Comparison of ENCODE assay signal across 22 cellular contexts in the genomic region with DNA sequence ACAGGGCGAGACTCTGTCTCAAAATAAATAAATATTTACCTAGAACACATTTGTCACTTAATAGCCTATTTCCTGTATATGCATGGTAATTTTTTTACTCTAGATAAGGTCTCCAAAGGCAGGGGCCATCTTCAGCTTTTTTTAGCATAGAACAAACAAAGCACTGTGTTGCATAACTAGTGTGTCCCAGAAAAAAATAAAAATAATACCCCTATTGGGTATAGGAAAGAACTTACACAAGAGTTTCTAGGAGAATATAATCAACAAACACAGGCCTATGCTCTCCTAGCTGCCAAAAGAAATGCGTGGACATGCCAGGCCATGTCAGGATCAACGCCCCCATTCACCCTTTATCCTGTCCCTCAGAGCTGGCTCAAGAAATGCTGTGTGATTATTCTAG.
DNase-seq lines count a peak whose midpoint lies in the region; ATAC-seq and TF ChIP-seq lines count a peak whose summit lies in the region.
"Had no signal": no experiment of that assay in that cellular context is flagged by ENCODE, and none has a peak within 500 bp of the region (broad histone marks: within the 10 kb centered on the region; RNA-seq: fewer than 3 reads in every experiment).

No MANE protein-coding gene starts in this region.

- no peak overlapping the region for H3K4me3 ChIP-seq in right cardiac atrium (ENCODE audit: low read length)
- H3K4me3 ChIP-seq: cardiac muscle cell, lung, thyroid gland had no signal

- 48% methylated on average over 3 of the region's 3 CpGs for WGBS in right cardiac atrium

- ATAC-seq in esophagus mucosa (peak; percentile 23), right cardiac atrium (peak; percentile 71 to 76), sciatic nerve (peak; percentile 87), GM18519 (IDR thresholded peaks at IDR 0.05; ENCODE audit: low FRiP score, unreplicated experiment) (no peak), GM21786 (IDR thresholded peaks at IDR 0.05; ENCODE audit: unreplicated experiment) (no peak)
- no peak for ATAC-seq in stimulated activated naive CD8-positive, alpha-beta T cell treated with anti-CD3 and anti-CD28 coated beads, Interleukin-15, Interleukin-2, amounts not matched to agents 100 U/mL and 50 U/mL, for 24 hours
- ATAC-seq: activated T-cell treated with anti-CD3 and anti-CD28 coated beads, Interleukin-2, amount 50 U/mL, for 72 hours had no signal

- CTCF ChIA-PET in RWPE1 (lab: Yijun Ruan, JAX), result no interaction called here

- H3K27ac ChIP-seq in RWPE1 (peak overlapping the region; percentile 75), right cardiac atrium (ENCODE audit: low read length) (no peak overlapping the region)
- H3K27ac ChIP-seq: cardiac muscle cell had no signal

- no peak for TF ChIP-seq CTCF in RWPE1 (conservative IDR thresholded peaks at IDR 0.05; ENCODE audit: low read depth)

- DNase-seq in RWPE1 (ENCODE audit: low spot score) (no peak), right cardiac atrium (peak in 1 of 3 donors; percentile 63), sciatic nerve (ENCODE audit: low spot score) (no peak)
- no peak for DNase-seq in stimulated activated naive CD8-positive, alpha-beta T cell treated with anti-CD3 and anti-CD28 coated beads, Interleukin-15, Interleukin-2, amounts not matched to agents 100 U/mL and 50 U/mL, for 24 hours
- no peak for DNase-seq in stimulated activated CD4-positive, alpha-beta T cell treated with anti-CD3 and anti-CD28 coated beads, Interleukin-4, amount 100 ng/mL, for 1 hour
- DNase-seq: activated CD4-positive, CD25-positive, alpha-beta regulatory T cell; activated T-cell treated with anti-CD3 and anti-CD28 coated beads, Interleukin-2, amount 50 U/mL, for 72 hours; CD4-positive, CD25-positive, alpha-beta regulatory T cell; DMS79; effector memory CD4-positive, alpha-beta T cell; GM23248; naive B cell; NCI-H1436 treated with DMSO at 0.1 percent for 48 hours; NCI-H2171 treated with DMSO at 0.1 percent for 48 hours; NCI-H69; OCI-M1; thyroid gland had no signal

- POLR2A ChIA-PET in RWPE1 (lab: Yijun Ruan, JAX; ENCODE audit: low non-redundant PET), result no interaction called here

- H3K27me3 ChIP-seq in right cardiac atrium (ENCODE audit: control insufficient read depth, insufficient read depth), result no peaks in the 10 kb centered on the region
- H3K27me3 ChIP-seq: cardiac muscle cell, thyroid gland had no signal

- intact Hi-C loops in right cardiac atrium (cut with DNase I), result no loop called here
- intact Hi-C loops in sciatic nerve (cut with DNase I), result no loop called here

- no peaks in the 10 kb centered on the region for H3K9me3 ChIP-seq in right cardiac atrium (ENCODE audit: control insufficient read depth, low read length)
- H3K9me3 ChIP-seq: thyroid gland had no signal

- H3K4me1 ChIP-seq in right cardiac atrium (ENCODE audit: control insufficient read depth, insufficient read depth, low read length), result peaks cover 16% of the 10 kb centered on the region

Comparison
In these comparisons a context has a peak if more than half of its experiments do, and no peak if none do; other contexts are left out.
1. ATAC-seq: peak in esophagus mucosa (single experiment), right cardiac atrium (2 of 2) and sciatic nerve (single experiment); none in stimulated activated naive CD8-positive, alpha-beta T cell treated with anti-CD3 and anti-CD28 coated beads, Interleukin-15, Interleukin-2, amounts not matched to agents 100 U/mL and 50 U/mL, for 24 hours (single experiment), GM18519 (single experiment) and GM21786 (single experiment).